8 cellular contexts compared by ENCODE assay signal in the genomic region with DNA sequence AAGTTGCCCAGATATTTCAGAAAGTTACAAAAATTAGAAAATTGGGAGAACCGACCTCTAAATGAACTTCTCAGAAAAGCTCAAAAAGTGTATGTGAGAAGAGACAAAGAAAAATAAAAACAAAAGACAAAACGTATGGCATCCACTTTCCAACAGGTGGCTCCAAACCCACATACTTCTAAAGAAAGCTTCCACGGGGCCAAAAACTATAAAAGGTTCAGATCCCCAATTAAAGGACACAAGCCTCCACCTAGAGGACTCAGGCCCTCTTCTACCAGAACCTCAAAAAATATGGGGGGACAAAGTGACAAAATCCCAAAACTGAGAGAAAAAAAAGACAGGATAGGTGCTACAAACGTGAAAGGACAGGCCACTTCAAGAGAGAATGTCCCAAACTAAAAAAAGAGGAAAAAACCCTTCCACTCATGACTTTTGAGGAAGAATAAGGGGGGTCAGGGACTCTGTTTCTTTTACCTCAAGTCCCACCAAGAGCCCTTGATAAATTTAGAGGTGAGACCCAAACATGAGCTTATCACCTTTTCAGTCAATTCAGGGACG. TPM values are rescaled to one million over a fixed set of nuclear protein-coding genes. Genes with fewer than 3 reads are reported as not detected.
DNase-seq lines count a peak whose midpoint lies in the region; ATAC-seq and TF ChIP-seq lines count a peak whose summit lies in the region.

No MANE protein-coding gene starts in this region.

- peak; percentile 33 for TF ChIP-seq CTCF in DOHH2 (IDR thresholded peaks at IDR 0.05; ENCODE audit: low read depth, low read length, poor library complexity, severe bottlenecking)
- TF ChIP-seq CTCF in WERI-Rb-1 (IDR thresholded peaks at IDR 0.05; ENCODE audit: low read depth, low read length) = peak; percentile 51

- peaks cover 12% of the 10 kb centered on the region for H3K9me3 Mint-ChIP-seq in stimulated activated memory B cell treated with anti-CD40 and anti-IgM and Interleukin-4, amounts not matched to agents 10 μg/mL and 1 μg/mL and 100 μg/mL, for 72 hours

- H3K79me2 ChIP-seq in DOHH2 (ENCODE audit: control insufficient read depth, low read length) = no peaks in the 10 kb centered on the region

- H3K36me3 ChIP-seq in DOHH2 (ENCODE audit: control insufficient read depth, low read length) (no peaks in the 10 kb centered on the region), WERI-Rb-1 (no peaks in the 10 kb centered on the region)

- no peaks in the 10 kb centered on the region for H3K4me1 Mint-ChIP-seq in stimulated activated memory B cell treated with anti-CD40 and anti-IgM and Interleukin-4, amounts not matched to agents 10 μg/mL and 1 μg/mL and 100 μg/mL, for 72 hours

- H3K9me2 ChIP-seq in DOHH2 (replicated peaks; ENCODE audit: control insufficient read depth, low read length) = no peaks in the 10 kb centered on the region

- no peaks in the 10 kb centered on the region for H3F3A ChIP-seq in DOHH2 (ENCODE audit: control insufficient read depth, insufficient read depth)

- H3K27me3 ChIP-seq in DOHH2 (ENCODE audit: control insufficient read depth, low read length) (peaks cover 9% of the 10 kb centered on the region; the same call in 1 of the 2 replicates), WERI-Rb-1 (ENCODE audit: insufficient read depth, low read depth, severe bottlenecking) (no peaks in the 10 kb centered on the region)

- ATAC-seq in HG03097 (IDR thresholded peaks at IDR 0.05; ENCODE audit: low FRiP score, unreplicated experiment) = no peak
- no peak for ATAC-seq in HG02588 (IDR thresholded peaks at IDR 0.05; ENCODE audit: unreplicated experiment)
- ATAC-seq in stimulated activated memory B cell treated with anti-CD40 and anti-IgM and Interleukin-4, amounts not matched to agents 10 μg/mL and 1 μg/mL and 100 μg/mL, for 72 hours = no peak

- 0 out of 2 replicates have a peak, but pooled peaks cover 4% of the 10 kb centered on the region for H3K9me3 ChIP-seq in DOHH2 (ENCODE audit: control insufficient read depth, insufficient read depth, low read length)
- H3K9me3 ChIP-seq in WERI-Rb-1 (ENCODE audit: severe bottlenecking) = peaks cover 6% of the 10 kb centered on the region

- H4K20me1 ChIP-seq in DOHH2 (ENCODE audit: control insufficient read depth, insufficient read depth, low read depth, low read length) = no peaks in the 10 kb centered on the region

- H3K4me1 ChIP-seq in DOHH2 (ENCODE audit: control insufficient read depth, low read length) = no peaks in the 10 kb centered on the region

- no peak overlapping the region for H3K4me3 Mint-ChIP-seq in stimulated activated memory B cell treated with anti-CD40 and anti-IgM and Interleukin-4, amounts not matched to agents 10 μg/mL and 1 μg/mL and 100 μg/mL, for 72 hours

- no peak overlapping the region for H3K27ac Mint-ChIP-seq in stimulated activated memory B cell treated with anti-CD40 and anti-IgM and Interleukin-4, amounts not matched to agents 10 μg/mL and 1 μg/mL and 100 μg/mL, for 72 hours

- no peak overlapping the region for H3K27ac ChIP-seq in DOHH2 (ENCODE audit: low read depth, low read length)
- H3K27ac ChIP-seq in WERI-Rb-1 = no peak overlapping the region

- DNase-seq in LHCN-M2 (ENCODE audit: low read depth) = peak; percentile 16
- no peak for DNase-seq in WERI-Rb-1
- DNase-seq in lung microvascular endothelial cell (ENCODE audit: low read depth in 2 of 2) = peak; percentile 33 to 55
- no peak for DNase-seq in NCI-H187 (lab: John Stamatoyannopoulos, UW)

- no peaks in the 10 kb centered on the region for H3K36me3 Mint-ChIP-seq in stimulated activated memory B cell treated with anti-CD40 and anti-IgM and Interleukin-4, amounts not matched to agents 10 μg/mL and 1 μg/mL and 100 μg/mL, for 72 hours

- no peak overlapping the region for H3K4me2 ChIP-seq in DOHH2 (ENCODE audit: low read length)

- H3K27me3 Mint-ChIP-seq in stimulated activated memory B cell treated with anti-CD40 and anti-IgM and Interleukin-4, amounts not matched to agents 10 μg/mL and 1 μg/mL and 100 μg/mL, for 72 hours = peaks cover 51% of the 10 kb centered on the region

- no peak overlapping the region for H3K4me3 ChIP-seq in DOHH2 (ENCODE audit: low read length)
- no peak overlapping the region for H3K4me3 ChIP-seq in WERI-Rb-1 (ENCODE audit: low read depth, low read length)

RNA-seq across cellular contexts. Expression of a gene that starts 8.8 kb away (rescaled TPM):
- total RNA-seq in LHCN-M2 (2014; rRNA removed) (not detected in 2 replicates), lung microvascular endothelial cell (not detected in 2 replicates)
- polyA plus RNA-seq in LHCN-M2 (2012) = not detected

RNA-seq across cellular contexts. Expression of a gene that starts 24.8 kb away (rescaled TPM):
- total RNA-seq in LHCN-M2 (2014; rRNA removed) = not detected in 2 replicates
- polyA plus RNA-seq in LHCN-M2 (2012) = not detected
- total RNA-seq in lung microvascular endothelial cell = not detected in 2 replicates

RNA-seq across cellular contexts. Expression of a gene that starts 27.3 kb away (rescaled TPM):
- total RNA-seq in LHCN-M2 (2014; rRNA removed) (not detected in 2 replicates), lung microvascular endothelial cell (not detected in 2 replicates)
- polyA plus RNA-seq in LHCN-M2 (2012) = not detected

RNA-seq across cellular contexts. Expression of a gene that starts 52.7 kb away (rescaled TPM):
- total RNA-seq in LHCN-M2 (2014; rRNA removed) = not detected in 2 replicates
- polyA plus RNA-seq in LHCN-M2 (2012) = not detected
- not detected in 2 replicates for total RNA-seq in lung microvascular endothelial cell

Comparison
In these comparisons a context has a peak if more than half of its experiments do, and no peak if none do; other contexts are left out.
1. DNase-seq: peak in LHCN-M2 (single experiment) and lung microvascular endothelial cell (2 of 2); none in WERI-Rb-1 (single experiment) and NCI-H187 (0 of 2).